16 cellular contexts compared by ENCODE assay signal in genomic region chr22:50547231-50547851, GRCh38. TPM values are rescaled to one million over a fixed set of nuclear protein-coding genes. Genes with fewer than 3 reads are reported as not detected.
DNase-seq lines count a peak whose midpoint lies in the region; ATAC-seq and TF ChIP-seq lines count a peak whose summit lies in the region.
"Had no signal": no experiment of that assay in that cellular context is flagged by ENCODE, and none has a peak within 500 bp of the region (broad histone marks: within the 10 kb centered on the region; RNA-seq: fewer than 3 reads in every experiment).

No MANE protein-coding gene starts in this region.

- ATAC-seq in effector memory CD8-positive, alpha-beta T cell (replicated peaks), result no peak
- ATAC-seq in HG03095 (IDR thresholded peaks at IDR 0.05; ENCODE audit: unreplicated experiment), result no peak

- H3K9me3 Mint-ChIP-seq in activated CD4-positive, alpha-beta T cell treated with anti-CD3 and anti-CD28 coated beads, Interleukin-2, amount 10 ng/mL, durations not matched to agents 7 days and 5 days, result no peaks in the 10 kb centered on the region
- no peaks in the 10 kb centered on the region for H3K9me3 Mint-ChIP-seq in effector memory CD8-positive, alpha-beta T cell

- H3K27ac ChIP-seq in parathyroid adenoma (no peak overlapping the region), dorsolateral prefrontal cortex (no peak overlapping the region)
- H3K27ac ChIP-seq: ascending aorta had no signal

- no peak overlapping the region for H3K9ac ChIP-seq in parathyroid adenoma

- H3K36me3 ChIP-seq in parathyroid adenoma (ENCODE audit: control insufficient read depth, insufficient read depth, low read length), result no peaks in the 10 kb centered on the region
- H3K36me3 ChIP-seq: ascending aorta had no signal

- H3K4me3 ChIP-seq in parathyroid adenoma (ENCODE audit: low read depth, low read length) (peak overlapping the region; percentile 19), dorsolateral prefrontal cortex (no peak overlapping the region)
- H3K4me3 ChIP-seq: ascending aorta had no signal

- peak overlapping the region; percentile 56 for H3K4me2 ChIP-seq in parathyroid adenoma (ENCODE audit: low read length)

- H3K9me3 ChIP-seq in parathyroid adenoma (ENCODE audit: control insufficient read depth, low read length), result no peaks in the 10 kb centered on the region
- H3K9me3 ChIP-seq: ascending aorta had no signal

- no peak for DNase-seq in activated CD4-positive, alpha-beta T cell treated with anti-CD3 and anti-CD28 coated beads, Interleukin-2, amount 10 ng/mL, durations not matched to agents 7 days and 5 days
- no peak for DNase-seq in activated CD4-positive, alpha-beta T cell treated with anti-CD3 and anti-CD28 coated beads for 4 hours
- DNase-seq in GM20000 (ENCODE audit: low spot score), result peak; percentile 56
- no peak for DNase-seq in effector memory CD8-positive, alpha-beta T cell
- no peak for DNase-seq in dorsolateral prefrontal cortex
- no peak for DNase-seq in DMS 273 treated with DMSO at 0.1 percent for 48 hours (lab: John Stamatoyannopoulos, UW)
- DNase-seq: dermis blood vessel endothelial cell, DMS79, mesenchymal stem cell, Right ventricle myocardium superior had no signal

- no peaks in the 10 kb centered on the region for H3K79me2 ChIP-seq in parathyroid adenoma

- peak overlapping the region; percentile 85 for H3K27ac Mint-ChIP-seq in activated CD4-positive, alpha-beta T cell treated with anti-CD3 and anti-CD28 coated beads, Interleukin-2, amount 10 ng/mL, durations not matched to agents 7 days and 5 days
- H3K27ac Mint-ChIP-seq in effector memory CD8-positive, alpha-beta T cell, result peak overlapping the region; percentile 67 to 90

- H3K4me1 Mint-ChIP-seq in activated CD4-positive, alpha-beta T cell treated with anti-CD3 and anti-CD28 coated beads, Interleukin-2, amount 10 ng/mL, durations not matched to agents 7 days and 5 days, result peaks cover 49% of the 10 kb centered on the region
- H3K4me1 Mint-ChIP-seq in effector memory CD8-positive, alpha-beta T cell (ENCODE audit: low read depth in 2 of 2), result peaks cover 34 to 35% of the 10 kb centered on the region in 2 donors

- intact Hi-C loops in dorsolateral prefrontal cortex (cut with DNase I), result no loop called here

- TF ChIP-seq CTCF in GM20000 (IDR thresholded peaks at IDR 0.05; ENCODE audit: extremely low read depth, missing control alignments), result no peak
- no peak for TF ChIP-seq CTCF in parathyroid adenoma (IDR thresholded peaks at IDR 0.05)
- no peak for TF ChIP-seq CTCF in dorsolateral prefrontal cortex (IDR thresholded peaks at IDR 0.05 in 54 of 56, conservative IDR thresholded peaks at IDR 0.05 in 2 of 56; ENCODE audit: low read depth in 1 of 56, partially characterized antibody in 56 of 56)

- peak overlapping the region; percentile 67 for H3K4me3 Mint-ChIP-seq in activated CD4-positive, alpha-beta T cell treated with anti-CD3 and anti-CD28 coated beads, Interleukin-2, amount 10 ng/mL, durations not matched to agents 7 days and 5 days
- peak overlapping the region; percentile 56 to 59 for H3K4me3 Mint-ChIP-seq in effector memory CD8-positive, alpha-beta T cell

- no peak overlapping the region for H2AFZ ChIP-seq in parathyroid adenoma

- CTCF ChIA-PET in activated CD4-positive, alpha-beta T cell treated with anti-CD3 and anti-CD28 coated beads, Interleukin-2, amount 10 ng/mL, durations not matched to agents 7 days and 5 days (lab: Charles Lee), result interaction anchor here (1.3 to 5.0 kb wide), 8 partner anchors 8 to 74 kb away, joined by 3 to 64 read pairs (median 6); partner anchors contain the start of genes SCO2, SYCE3 and TYMP

- POLR2A ChIA-PET in activated CD4-positive, alpha-beta T cell treated with anti-CD3 and anti-CD28 coated beads, Interleukin-2, amount 10 ng/mL, durations not matched to agents 7 days and 5 days (lab: Charles Lee), result interaction anchor here (0.6 to 1.7 kb wide), 4 partner anchors 17 to 73 kb away, joined by 3 to 6 read pairs (median 3); partner anchors contain the start of genes SCO2 and TYMP

- H3K4me1 ChIP-seq in parathyroid adenoma, result peaks cover 7% of the 10 kb centered on the region

- H3K27me3 ChIP-seq in parathyroid adenoma (ENCODE audit: control insufficient read depth, insufficient read depth, low read length) (no peaks in the 10 kb centered on the region), dorsolateral prefrontal cortex (peaks cover 0 to 66% (median 37%) of the 10 kb centered on the region in 45 donors)

- peaks cover 10% of the 10 kb centered on the region for H3K36me3 Mint-ChIP-seq in activated CD4-positive, alpha-beta T cell treated with anti-CD3 and anti-CD28 coated beads, Interleukin-2, amount 10 ng/mL, durations not matched to agents 7 days and 5 days (ENCODE audit: low read depth)
- peaks cover 17% of the 10 kb centered on the region for H3K36me3 Mint-ChIP-seq in effector memory CD8-positive, alpha-beta T cell (ENCODE audit: insufficient read depth)

- H3K27me3 Mint-ChIP-seq in activated CD4-positive, alpha-beta T cell treated with anti-CD3 and anti-CD28 coated beads, Interleukin-2, amount 10 ng/mL, durations not matched to agents 7 days and 5 days, result no peaks in the 10 kb centered on the region
- H3K27me3 Mint-ChIP-seq in effector memory CD8-positive, alpha-beta T cell, result no peaks in the 10 kb centered on the region

RNA-seq across cellular contexts. Expression of gene KLHDC7B, which starts 1.6 kb away (rescaled TPM):
- total RNA-seq in activated CD4-positive, alpha-beta T cell treated with anti-CD3 and anti-CD28 coated beads, Interleukin-2, amount 10 ng/mL, durations not matched to agents 7 days and 5 days, result 10 to 100 TPM; 15.6 to 16.0 TPM
- total RNA-seq in dorsolateral prefrontal cortex, result under 1 TPM in 40 of 120 experiments, not detected in 80; 0.13 to 0.68 (median 0.21) TPM
- total RNA-seq: ascending aorta, dermis blood vessel endothelial cell, Right ventricle myocardium superior, skeletal muscle tissue had no signal

RNA-seq across cellular contexts. Expression of gene SYCE3, which starts 15.4 kb away (rescaled TPM):
- total RNA-seq in activated CD4-positive, alpha-beta T cell treated with anti-CD3 and anti-CD28 coated beads, Interleukin-2, amount 10 ng/mL, durations not matched to agents 7 days and 5 days, result under 1 TPM in 1 of 2 experiments, not detected in 1; 0.87 TPM
- 1 to 10 TPM in 14 of 120 experiments, not detected in 106; 1.4 to 6.0 (median 2.0) TPM for total RNA-seq in dorsolateral prefrontal cortex
- total RNA-seq: A673, ascending aorta, dermis blood vessel endothelial cell, osteocyte, Right ventricle myocardium superior, skeletal muscle tissue had no signal

RNA-seq across cellular contexts. Expression of gene TYMP, which starts 17.5 kb away (rescaled TPM):
- 100 to 1,000 TPM in 1 of 2 experiments, 10 to 100 TPM in 1; 92.2 to 126 TPM for total RNA-seq in activated CD4-positive, alpha-beta T cell treated with anti-CD3 and anti-CD28 coated beads, Interleukin-2, amount 10 ng/mL, durations not matched to agents 7 days and 5 days
- 10 to 100 TPM in 50 of 120 experiments, 1 to 10 TPM in 70; 1.4 to 47.4 (median 7.6) TPM for total RNA-seq in dorsolateral prefrontal cortex

RNA-seq across cellular contexts. Expression of gene SCO2, which starts 21.9 kb away (rescaled TPM):
- 10 to 100 TPM in 1 of 2 experiments, 1 to 10 TPM in 1; 2.8 to 10.5 TPM for total RNA-seq in activated CD4-positive, alpha-beta T cell treated with anti-CD3 and anti-CD28 coated beads, Interleukin-2, amount 10 ng/mL, durations not matched to agents 7 days and 5 days
- 10 to 100 TPM in 4 of 120 experiments, 1 to 10 TPM in 45, under 1 TPM in 4, not detected in 67; 0.59 to 11.9 (median 2.8) TPM for total RNA-seq in dorsolateral prefrontal cortex
- total RNA-seq: ascending aorta, osteocyte, Right ventricle myocardium superior had no signal

RNA-seq across cellular contexts. Expression of gene CPT1B, which starts 30.9 kb away (rescaled TPM):
- total RNA-seq in activated CD4-positive, alpha-beta T cell treated with anti-CD3 and anti-CD28 coated beads, Interleukin-2, amount 10 ng/mL, durations not matched to agents 7 days and 5 days, result 100 to 1,000 TPM; 107 to 113 TPM
- 10 to 100 TPM; 16.1 to 79.3 (median 36.8) TPM for total RNA-seq in dorsolateral prefrontal cortex

Comparison
In these comparisons a context has a peak if more than half of its experiments do, and no peak if none do; other contexts are left out.
1. RNA of gene KLHDC7B, which starts 1.6 kb away (total RNA-seq): 15.6 to 16.0 TPM in activated CD4-positive, alpha-beta T cell treated with anti-CD3 and anti-CD28 coated beads, Interleukin-2, amount 10 ng/mL, durations not matched to agents 7 days and 5 days; 0.13 to 0.68 TPM in dorsolateral prefrontal cortex; every median in the first group is over 4 times any median in the second.